In genomic region chr5:157387164-157387563, GRCh38 we compare ENCODE assay signal across 16 cellular contexts.
A peak's percentile ranks its signal among the peaks of the same experiment; 100 is the strongest.
DNase-seq lines count a peak whose midpoint lies in the region; ATAC-seq and TF ChIP-seq lines count a peak whose summit lies in the region.
"Had no signal": no experiment of that assay in that cellular context is flagged by ENCODE, and none has a peak within 500 bp of the region (broad histone marks: within the 10 kb centered on the region; RNA-seq: fewer than 3 reads in every experiment).

No MANE protein-coding gene starts in this region.

- H3K9me3 ChIP-seq in CD4-positive, CD25-positive, alpha-beta regulatory T cell (ENCODE audit: control insufficient read depth in 2 of 2, low read length in 2 of 2): no peaks in the 10 kb centered on the region
- H3K9me3 ChIP-seq in RWPE2 (ENCODE audit: severe bottlenecking) (no peaks in the 10 kb centered on the region), esophagus muscularis mucosa (no peaks in the 10 kb centered on the region), psoas muscle (no peaks in the 10 kb centered on the region)
- H3K9me3 ChIP-seq: breast epithelium had no signal

- no peaks in the 10 kb centered on the region for H3K9me3 Mint-ChIP-seq in CD4-positive, CD25-positive, alpha-beta regulatory T cell
- H3K9me3 Mint-ChIP-seq: immature natural killer cell; naive thymus-derived CD8-positive, alpha-beta T cell had no signal

- no peak for DNase-seq in CD4-positive, CD25-positive, alpha-beta regulatory T cell
- DNase-seq in RWPE2 (ENCODE audit: low spot score) (no peak), esophagus muscularis mucosa (ENCODE audit: extremely low spot score) (no peak), psoas muscle (no peak), retina (no peak), T-helper 2 cell (no peak)
- no peak for DNase-seq in activated effector memory CD4-positive, alpha-beta T cell treated with Interleukin-2 at 50 U/mL for 16 hours
- no peak for DNase-seq in stimulated activated naive CD4-positive, alpha-beta T cell (lab: John Stamatoyannopoulos, UW)
- DNase-seq: activated T-cell treated with anti-CD3 and anti-CD28 coated beads for 4 hours; GF-D8; immature natural killer cell; naive thymus-derived CD8-positive, alpha-beta T cell; NCI-H187; NCI-H748 treated with DMSO at 0.1 percent for 48 hours had no signal

- H3K4me3 ChIP-seq in CD4-positive, CD25-positive, alpha-beta regulatory T cell (ENCODE audit: low read depth, low read length): no peak overlapping the region
- H3K4me3 ChIP-seq in RWPE2 (ENCODE audit: severe bottlenecking): no peak overlapping the region
- H3K4me3 ChIP-seq in esophagus muscularis mucosa: no peak overlapping the region
- no peak overlapping the region for H3K4me3 ChIP-seq in psoas muscle
- H3K4me3 ChIP-seq: breast epithelium had no signal

- H3K27me3 Mint-ChIP-seq in CD4-positive, CD25-positive, alpha-beta regulatory T cell: no peaks in the 10 kb centered on the region
- H3K27me3 Mint-ChIP-seq: naive thymus-derived CD8-positive, alpha-beta T cell had no signal

- TF ChIP-seq CTCF in RWPE2 (IDR thresholded peaks at IDR 0.05; ENCODE audit: poor library complexity, severe bottlenecking) (no peak), esophagus muscularis mucosa (IDR thresholded peaks at IDR 0.05) (no peak), psoas muscle (IDR thresholded peaks at IDR 0.05) (no peak)

- peak overlapping the region in 2 of 3 donors; percentile 32 to 96 for H3K27ac Mint-ChIP-seq in CD4-positive, CD25-positive, alpha-beta regulatory T cell

- H3K36me3 Mint-ChIP-seq in CD4-positive, CD25-positive, alpha-beta regulatory T cell: peaks cover 50% of the 10 kb centered on the region

- WGBS in esophagus muscularis mucosa: 31% methylated on average over 1 of the region's 1 CpG
- WGBS in psoas muscle, 3 donors: 50 to 83% (median 52%) methylated on average over 1 of the region's 1 CpG

- intact Hi-C loops in esophagus muscularis mucosa (cut with DNase I): no loop called here
- intact Hi-C loops in psoas muscle (cut with DNase I): no loop called here

- H3K4me3 Mint-ChIP-seq in CD4-positive, CD25-positive, alpha-beta regulatory T cell: no peak overlapping the region
- H3K4me3 Mint-ChIP-seq: immature natural killer cell had no signal

- peaks cover 94% of the 10 kb centered on the region for H3K36me3 ChIP-seq in CD4-positive, CD25-positive, alpha-beta regulatory T cell (ENCODE audit: control insufficient read depth, insufficient read depth, low read length)
- H3K36me3 ChIP-seq in RWPE2 (ENCODE audit: low read depth) (no peaks in the 10 kb centered on the region), esophagus muscularis mucosa (peaks cover 0 to 25% (median 0%) of the 10 kb centered on the region in 4 donors), psoas muscle (ENCODE audit: insufficient read depth in 1 of 2, low read depth in 1 of 2) (no peaks in the 10 kb centered on the region)
- H3K36me3 ChIP-seq: breast epithelium had no signal

- TF ChIP-seq EP300 in esophagus muscularis mucosa (IDR thresholded peaks at IDR 0.05): no peak

- peaks cover 20% of the 10 kb centered on the region for H3K4me1 ChIP-seq in CD4-positive, CD25-positive, alpha-beta regulatory T cell (ENCODE audit: control insufficient read depth, insufficient read depth, low read length, poor library complexity, severe bottlenecking)
- H3K4me1 ChIP-seq in RWPE2 (ENCODE audit: insufficient read depth, poor library complexity, severe bottlenecking): peaks cover 47% of the 10 kb centered on the region
- H3K4me1 ChIP-seq in esophagus muscularis mucosa: peaks cover 17 to 77% (median 74%) of the 10 kb centered on the region in 4 donors
- H3K4me1 ChIP-seq in psoas muscle: peaks cover 31% of the 10 kb centered on the region

- no peaks in the 10 kb centered on the region for H3K27me3 ChIP-seq in CD4-positive, CD25-positive, alpha-beta regulatory T cell (ENCODE audit: control insufficient read depth, insufficient read depth, low read length)
- H3K27me3 ChIP-seq in RWPE2 (ENCODE audit: insufficient read depth, poor library complexity, severe bottlenecking) (no peaks in the 10 kb centered on the region), esophagus muscularis mucosa (no peaks in the 10 kb centered on the region), psoas muscle (ENCODE audit: insufficient read depth in 3 of 3, low read length in 2 of 3) (no peaks in the 10 kb centered on the region)
- H3K27me3 ChIP-seq: breast epithelium had no signal

- no peak overlapping the region for H3K27ac ChIP-seq in CD4-positive, CD25-positive, alpha-beta regulatory T cell (ENCODE audit: insufficient read depth, low read length, poor library complexity, severe bottlenecking)
- peak overlapping the region; percentile 92 for H3K27ac ChIP-seq in RWPE2 (ENCODE audit: poor library complexity, severe bottlenecking)
- H3K27ac ChIP-seq in esophagus muscularis mucosa (replicated peaks in 1 of 4): peak overlapping the region; percentile 85 to 92 (median 88)
- H3K27ac ChIP-seq in psoas muscle: peak overlapping the region; percentile 71
- H3K27ac ChIP-seq: breast epithelium, C4-2B had no signal

- peaks cover 16 to 37% (median 24%) of the 10 kb centered on the region in 4 donors for H3K4me1 Mint-ChIP-seq in CD4-positive, CD25-positive, alpha-beta regulatory T cell

- no peak for TF ChIP-seq POLR2A in esophagus muscularis mucosa (IDR thresholded peaks at IDR 0.05; ENCODE audit: low read depth)

- ATAC-seq in CD4-positive, CD25-positive, alpha-beta regulatory T cell (ENCODE audit: low read depth in 2 of 2): no peak
- ATAC-seq in RWPE2 (ENCODE audit: low read depth): no peak
- ATAC-seq in psoas muscle: no peak
- ATAC-seq: naive thymus-derived CD8-positive, alpha-beta T cell had no signal
